In the genomic region with DNA sequence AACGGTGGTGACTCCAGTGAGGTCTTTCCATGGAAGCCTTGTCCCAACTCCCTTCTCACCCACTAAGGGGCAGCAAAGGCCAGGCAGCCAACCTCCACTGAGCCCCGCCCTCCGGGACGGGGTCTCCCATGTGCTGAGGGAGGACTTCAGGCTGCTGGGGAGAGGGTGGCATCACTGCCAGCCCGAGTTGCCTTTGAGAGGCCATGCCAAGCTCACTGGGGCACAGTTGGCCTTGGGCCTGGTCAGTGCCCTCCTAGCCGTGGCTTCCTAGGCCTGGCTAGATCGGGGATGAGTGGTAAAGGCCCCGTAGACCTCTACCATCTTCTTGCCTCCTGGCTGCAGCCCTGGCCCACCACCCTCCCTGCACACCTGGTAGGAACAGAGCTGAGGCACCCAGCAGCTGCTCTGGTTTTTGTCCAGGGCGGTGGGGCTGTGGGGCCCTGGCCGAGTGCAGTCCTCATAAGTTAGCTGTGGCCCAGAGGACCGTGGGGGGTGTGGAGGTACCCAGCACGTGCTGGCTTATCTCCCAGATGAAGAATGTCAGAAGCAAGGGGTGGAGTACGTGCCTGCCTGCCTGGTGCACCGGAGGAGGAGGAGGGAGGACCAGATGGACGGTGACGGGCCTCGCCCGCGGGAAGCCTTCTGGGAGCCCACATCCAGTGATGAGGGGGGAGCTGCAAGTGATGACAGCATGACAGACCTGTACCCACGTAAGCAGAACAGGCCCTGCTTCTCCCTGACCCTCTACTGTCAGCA, we compare ENCODE assay signal across 7 cellular contexts. TPM values are rescaled to one million over a fixed set of nuclear protein-coding genes. Genes with fewer than 3 reads are reported as not detected.
DNase-seq lines count a peak whose midpoint lies in the region; ATAC-seq, FAIRE-seq and TF ChIP-seq lines count a peak whose summit lies in the region.
"Had no signal": no experiment of that assay in that cellular context is flagged by ENCODE, and none has a peak within 500 bp of the region (broad histone marks: within the 10 kb centered on the region; RNA-seq: fewer than 3 reads in every experiment).

No MANE protein-coding gene starts in this region.

- H3K9me3 ChIP-seq in CD8-positive, alpha-beta T cell (ENCODE audit: low read length) = no peaks in the 10 kb centered on the region
- H3K9me3 ChIP-seq: neutrophil had no signal

- H3K36me3 ChIP-seq in CD8-positive, alpha-beta T cell (ENCODE audit: insufficient read depth, low read length) = peaks cover 51% of the 10 kb centered on the region

- intact Hi-C loops in CD8-positive, alpha-beta T cell (cut with DNase I, micrococcal nuclease) = loop anchor here (1.0 to 5.0 kb wide), 2 partner anchors 11 to 128 kb away; no protein-coding TSS in a partner anchor
- intact Hi-C loops in Calu3 (cut with micrococcal nuclease; ENCODE audit: unreplicated experiment) = no loop called here

- CTCF ChIA-PET in CD8-positive, alpha-beta T cell (lab: Charles Lee) = interaction anchor here (0.7 to 2.2 kb wide), 4 partner anchors 9 to 127 kb away, joined by 3 to 9 read pairs (median 5); no protein-coding TSS in a partner anchor
- CTCF ChIA-PET in Calu3 (lab: Charles Lee) = interaction anchor here (0.6 kb wide), 1 partner anchor 100 kb away, joined by 4 read pairs; the partner anchor contains the start of gene CACFD1

- no peak for TF ChIP-seq CTCF in CD8-positive, alpha-beta T cell (IDR thresholded peaks at IDR 0.05)
- TF ChIP-seq CTCF in foreskin fibroblast (IDR thresholded peaks at IDR 0.05; ENCODE audit: low read depth, low read length) = peak; percentile 25
- no peak for TF ChIP-seq CTCF in Calu3 (IDR thresholded peaks at IDR 0.05; ENCODE audit: unreplicated experiment)

- no peak for ATAC-seq in CD8-positive, alpha-beta T cell
- no peak for ATAC-seq in HG03565 (IDR thresholded peaks at IDR 0.05; ENCODE audit: unreplicated experiment)

- H3K9me3 Mint-ChIP-seq in CD8-positive, alpha-beta T cell = no peaks in the 10 kb centered on the region
- no peaks in the 10 kb centered on the region for H3K9me3 Mint-ChIP-seq in Calu3 (ENCODE audit: low read depth, unreplicated experiment)

- peak in 2 of 7 experiments; percentile 27 to 35 for DNase-seq in CD8-positive, alpha-beta T cell
- DNase-seq in NCI-H2171 (lab: John Stamatoyannopoulos, UW) (peak; percentile 33), foreskin fibroblast (peak in 1 of 2 donors; percentile 47), frontal cortex (ENCODE audit: low spot score in 2 of 2) (no peak), Calu3 (no peak)

- H3K36me3 Mint-ChIP-seq in CD8-positive, alpha-beta T cell = peaks cover 57% of the 10 kb centered on the region
- H3K36me3 Mint-ChIP-seq in Calu3 (ENCODE audit: insufficient read depth, unreplicated experiment) = peaks cover 73% of the 10 kb centered on the region

- H3K4me3 ChIP-seq in CD8-positive, alpha-beta T cell (ENCODE audit: low read depth, low read length) = no peak overlapping the region
- H3K4me3 ChIP-seq in foreskin fibroblast (ENCODE audit: low read depth in 1 of 2, low read length in 2 of 2) = no peak overlapping the region

- H3K27ac ChIP-seq in CD8-positive, alpha-beta T cell (ENCODE audit: low read depth, low read length) = no peak overlapping the region
- H3K27ac ChIP-seq: neutrophil had no signal

- POLR2A ChIA-PET in CD8-positive, alpha-beta T cell (lab: Charles Lee) = interaction anchor here (1.0 to 1.6 kb wide), 3 partner anchors 11 to 14 kb away, joined by 3 to 7 read pairs (median 4); partner anchors contain the start of genes MED22 and RPL7A

- H3K27me3 Mint-ChIP-seq in CD8-positive, alpha-beta T cell (ENCODE audit: low read depth) = no peaks in the 10 kb centered on the region
- no peaks in the 10 kb centered on the region for H3K27me3 Mint-ChIP-seq in Calu3 (ENCODE audit: unreplicated experiment)

- H3K27ac Mint-ChIP-seq in CD8-positive, alpha-beta T cell = peak overlapping the region; percentile 37
- no peak overlapping the region for H3K27ac Mint-ChIP-seq in Calu3 (ENCODE audit: unreplicated experiment)

- H3K27me3 ChIP-seq in CD8-positive, alpha-beta T cell (ENCODE audit: insufficient read depth, low read length) = no peaks in the 10 kb centered on the region
- H3K27me3 ChIP-seq: neutrophil had no signal

- no peak overlapping the region for H3K4me3 Mint-ChIP-seq in CD8-positive, alpha-beta T cell
- no peak overlapping the region for H3K4me3 Mint-ChIP-seq in Calu3 (ENCODE audit: low read depth, unreplicated experiment)

- no TSS peak for BruUV-seq in Calu3 (replicated peaks; lab: Mats Ljungman, UMichigan)

- peaks cover 30% of the 10 kb centered on the region for H3K4me1 ChIP-seq in CD8-positive, alpha-beta T cell (ENCODE audit: insufficient read depth, low read length)

- FAIRE-seq in frontal cortex (lab: Jason Lieb, UNC) = no peak

- H3K4me1 Mint-ChIP-seq in CD8-positive, alpha-beta T cell (ENCODE audit: low read depth) = peaks cover 37% of the 10 kb centered on the region
- H3K4me1 Mint-ChIP-seq in Calu3 (ENCODE audit: low read depth, unreplicated experiment) = peaks cover 15% of the 10 kb centered on the region

RNA-seq across cellular contexts. Expression of gene SURF2, which starts 3.2 kb away (rescaled TPM):
- 10 to 100 TPM; 18.6 to 21.9 TPM for total RNA-seq in CD8-positive, alpha-beta T cell
- 17.1 TPM for total RNA-seq in frontal cortex
- 20.6 and 22.9 TPM in 2 replicates for total RNA-seq in Calu3 (2022)

RNA-seq across cellular contexts. Expression of gene SURF1, which starts 3.3 kb away (rescaled TPM):
- 10 to 100 TPM; 34.3 to 36.8 TPM for total RNA-seq in CD8-positive, alpha-beta T cell
- total RNA-seq in frontal cortex = 13.9 TPM
- total RNA-seq in Calu3 (2022) = 47.9 and 50.9 TPM in 2 replicates

RNA-seq across cellular contexts. Expression of gene RPL7A, which starts 11.6 kb away (rescaled TPM):
- total RNA-seq in CD8-positive, alpha-beta T cell = 1,000 to 10,000 TPM; 2,612 to 2,623 TPM
- total RNA-seq in frontal cortex = 1,196 TPM
- total RNA-seq in Calu3 (2022) = 835 and 904 TPM in 2 replicates

RNA-seq across cellular contexts. Expression of gene MED22, which starts 11.7 kb away (rescaled TPM):
- 10 to 100 TPM; 17.8 to 21.2 TPM for total RNA-seq in CD8-positive, alpha-beta T cell
- total RNA-seq in frontal cortex = 15.1 TPM
- total RNA-seq in Calu3 (2022) = 24.4 and 27.6 TPM in 2 replicates

RNA-seq across cellular contexts. Expression of gene SURF4, which starts 16.3 kb away (rescaled TPM):
- 100 to 1,000 TPM; 228 TPM for total RNA-seq in CD8-positive, alpha-beta T cell
- 91.3 TPM for total RNA-seq in frontal cortex
- total RNA-seq in Calu3 (2022) = 128 and 129 TPM in 2 replicates
